Comparison of ENCODE assay signal across 8 cellular contexts in genomic region chr4:4289575-4289929, GRCh38. TPM values are rescaled to one million over a fixed set of nuclear protein-coding genes. Genes with fewer than 3 reads are reported as not detected.
DNase-seq lines count a peak whose midpoint lies in the region; ATAC-seq, FAIRE-seq and TF ChIP-seq lines count a peak whose summit lies in the region.

No MANE protein-coding gene starts in this region.

- no peak for TF ChIP-seq POLR2A in spleen (IDR thresholded peaks at IDR 0.05)
- no peak for TF ChIP-seq POLR2A in H54 (IDR thresholded peaks at IDR 0.05; ENCODE audit: low read depth, low read length)

- peak overlapping the region; percentile 60 for H3K4me3 ChIP-seq in right cardiac atrium (ENCODE audit: low read length)
- H3K4me3 ChIP-seq in spleen = peak overlapping the region; percentile 76 to 100 (median 96)

- TF ChIP-seq CTCF in VCaP (conservative IDR thresholded peaks at IDR 0.05) = no peak
- TF ChIP-seq CTCF in spleen (IDR thresholded peaks at IDR 0.05 in 8 of 11, conservative IDR thresholded peaks at IDR 0.05 in 3 of 11) = no peak

- ATAC-seq in GM18870 (IDR thresholded peaks at IDR 0.05; ENCODE audit: unreplicated experiment) (peak; percentile 6), HG02840 (IDR thresholded peaks at IDR 0.05; ENCODE audit: low FRiP score, unreplicated experiment) (peak; percentile 20), right cardiac atrium (peak in 1 of 2 donors; percentile 17)

- intact Hi-C loops in right cardiac atrium (cut with DNase I) (no loop called here), spleen (cut with DNase I; ENCODE audit: low total_unique reads) (no loop called here)

- no peaks in the 10 kb centered on the region for H3K27me3 ChIP-seq in right cardiac atrium (ENCODE audit: control insufficient read depth, insufficient read depth)
- no peaks in the 10 kb centered on the region for H3K27me3 ChIP-seq in spleen (replicated peaks in 1 of 7)

- H3K36me3 ChIP-seq in spleen = peaks cover 0 to 32% (median 10%) of the 10 kb centered on the region in 6 donors

- 3% methylated on average over 10 of the region's 10 CpGs for WGBS in right cardiac atrium
- WGBS in spleen, 5 donors = 2 to 6% (median 3%) methylated on average over 5 to 10 of the region's 10 CpGs

- DNase-seq in right cardiac atrium (peak in 1 of 3 donors; percentile 56), spleen (no peak), mesenteric fat pad (ENCODE audit: low spot score) (no peak), H54 (ENCODE audit: insufficient read length, low spot score) (no peak)
- no peak for DNase-seq in stimulated activated CD4-positive, alpha-beta T cell treated with anti-CD3 and anti-CD28 coated beads, Interleukin-1b, Interleukin-23, amount 100 ng/mL, for 48 hours

- FAIRE-seq in H54 (lab: Jason Lieb, UNC) = no peak

- H3K9me3 ChIP-seq in right cardiac atrium (ENCODE audit: control insufficient read depth, low read length) = no peaks in the 10 kb centered on the region
- no peaks in the 10 kb centered on the region for H3K9me3 ChIP-seq in spleen

- H3K27ac ChIP-seq in VCaP (peak overlapping the region; percentile 69), right cardiac atrium (ENCODE audit: low read length) (peak overlapping the region; percentile 26), spleen (peak overlapping the region; percentile 72 to 93 (median 88))

- H3K4me1 ChIP-seq in right cardiac atrium (ENCODE audit: control insufficient read depth, insufficient read depth, low read length) (peaks cover 4% of the 10 kb centered on the region), spleen (peaks cover 16 to 78% (median 48%) of the 10 kb centered on the region in 6 donors)

RNA-seq across cellular contexts. Expression of gene LYAR, which starts 0.4 kb away (rescaled TPM):
- total RNA-seq in right cardiac atrium = 10 to 100 TPM; 10.0 to 12.4 (median 11.1) TPM
- polyA plus RNA-seq in right cardiac atrium = 15.0 TPM
- 10 to 100 TPM; 16.7 to 29.3 (median 23.3) TPM for total RNA-seq in spleen
- polyA plus RNA-seq in spleen = 10 to 100 TPM; 13.5 to 24.6 (median 19.3) TPM
- 18.2 TPM for total RNA-seq in mesenteric fat pad

RNA-seq across cellular contexts. Expression of gene ZBTB49, which starts 0.5 kb away (rescaled TPM):
- total RNA-seq in right cardiac atrium (1 to 10 TPM; 4.2 to 6.0 (median 4.8) TPM), spleen (10 to 100 TPM in 6 of 7 donors, 1 to 10 TPM in 1; 5.6 to 25.4 (median 12.0) TPM), mesenteric fat pad (3.8 TPM)
- polyA plus RNA-seq in right cardiac atrium (2.2 TPM), spleen (1 to 10 TPM; 2.7 to 5.1 (median 4.8) TPM)

RNA-seq across cellular contexts. Expression of gene TMEM128, which starts 41.5 kb away (rescaled TPM):
- total RNA-seq in right cardiac atrium (10 to 100 TPM; 12.7 to 17.7 (median 15.7) TPM), spleen (10 to 100 TPM; 16.3 to 25.6 (median 21.0) TPM), mesenteric fat pad (16.2 TPM)
- polyA plus RNA-seq in right cardiac atrium (20.7 TPM), spleen (10 to 100 TPM; 19.0 to 25.5 (median 23.3) TPM)

Comparison
In these comparisons a context has a peak if more than half of its experiments do, and no peak if none do; other contexts are left out.
1. H3K27ac ChIP-seq: peak in every context shown above with its lines; median percentile 88 in spleen; 69 in VCaP; 26 in right cardiac atrium.